Comparison of ENCODE assay signal across 7 cellular contexts in genomic region chr1:245807306-245807705, GRCh38.
A peak's percentile ranks its signal among the peaks of the same experiment; 100 is the strongest.
DNase-seq lines count a peak whose midpoint lies in the region; ATAC-seq and TF ChIP-seq lines count a peak whose summit lies in the region.

No MANE protein-coding gene starts in this region.

- no peaks in the 10 kb centered on the region for H3K36me3 Mint-ChIP-seq in osteocyte (ENCODE audit: unreplicated experiment)
- peaks cover 8% of the 10 kb centered on the region for H3K36me3 Mint-ChIP-seq in activated T-cell treated with anti-CD3 and anti-CD28 coated beads, Interleukin-2, amount 50 U/mL, for 4 hours (ENCODE audit: insufficient read depth)

- no peak overlapping the region for H3K27ac Mint-ChIP-seq in osteocyte (ENCODE audit: unreplicated experiment)

- H3K4me3 Mint-ChIP-seq in osteocyte (ENCODE audit: unreplicated experiment) = no peak overlapping the region
- H3K4me3 Mint-ChIP-seq in activated T-cell treated with anti-CD3 and anti-CD28 coated beads, Interleukin-2, amount 50 U/mL, for 4 hours = no peak overlapping the region

- intact Hi-C loops in posterior vena cava (cut with DNase I) = no loop called here

- no peak for TF ChIP-seq CTCF in osteocyte (IDR thresholded peaks at IDR 0.05)

- no peaks in the 10 kb centered on the region for H3K9me3 Mint-ChIP-seq in osteocyte (ENCODE audit: unreplicated experiment)
- no peaks in the 10 kb centered on the region for H3K9me3 Mint-ChIP-seq in activated T-cell treated with anti-CD3 and anti-CD28 coated beads, Interleukin-2, amount 50 U/mL, for 4 hours

- ATAC-seq in GM18909 (IDR thresholded peaks at IDR 0.05; ENCODE audit: poor library complexity, unreplicated experiment) (peak; percentile 88), HG02938 (IDR thresholded peaks at IDR 0.05; ENCODE audit: unreplicated experiment) (peak; percentile 87)
- ATAC-seq in activated T-cell treated with anti-CD3 and anti-CD28 coated beads, Interleukin-2, amount 50 U/mL, for 4 hours = no peak

- DNase-seq in NCI-H774 (lab: John Stamatoyannopoulos, UW) (peak; percentile 29), osteocyte (ENCODE audit: extremely low spot score, unreplicated experiment) (peak; percentile 25), posterior vena cava (ENCODE audit: low spot score) (no peak), NCI-H2171 (lab: John Stamatoyannopoulos, UW) (no peak)
- DNase-seq in activated T-cell treated with anti-CD3 and anti-CD28 coated beads, Interleukin-2, amount 50 U/mL, for 4 hours = no peak

- no peaks in the 10 kb centered on the region for H3K4me1 Mint-ChIP-seq in osteocyte (ENCODE audit: unreplicated experiment)
- peaks cover 14% of the 10 kb centered on the region for H3K4me1 Mint-ChIP-seq in activated T-cell treated with anti-CD3 and anti-CD28 coated beads, Interleukin-2, amount 50 U/mL, for 4 hours (ENCODE audit: low read depth)

- H3K27me3 Mint-ChIP-seq in osteocyte (ENCODE audit: unreplicated experiment) = no peaks in the 10 kb centered on the region
- H3K27me3 Mint-ChIP-seq in activated T-cell treated with anti-CD3 and anti-CD28 coated beads, Interleukin-2, amount 50 U/mL, for 4 hours (ENCODE audit: low read depth) = no peaks in the 10 kb centered on the region

Comparison
In these comparisons a context has a peak if more than half of its experiments do, and no peak if none do; other contexts are left out.
1. ATAC-seq: peak in GM18909 (single experiment) and HG02938 (single experiment); none in activated T-cell treated with anti-CD3 and anti-CD28 coated beads, Interleukin-2, amount 50 U/mL, for 4 hours (0 of 2).
2. DNase-seq: peak in NCI-H774 (single experiment) and osteocyte (single experiment); none in posterior vena cava (single experiment), activated T-cell treated with anti-CD3 and anti-CD28 coated beads, Interleukin-2, amount 50 U/mL, for 4 hours (single experiment) and NCI-H2171 (single experiment).